20 cellular contexts compared by ENCODE assay signal in the genomic region with DNA sequence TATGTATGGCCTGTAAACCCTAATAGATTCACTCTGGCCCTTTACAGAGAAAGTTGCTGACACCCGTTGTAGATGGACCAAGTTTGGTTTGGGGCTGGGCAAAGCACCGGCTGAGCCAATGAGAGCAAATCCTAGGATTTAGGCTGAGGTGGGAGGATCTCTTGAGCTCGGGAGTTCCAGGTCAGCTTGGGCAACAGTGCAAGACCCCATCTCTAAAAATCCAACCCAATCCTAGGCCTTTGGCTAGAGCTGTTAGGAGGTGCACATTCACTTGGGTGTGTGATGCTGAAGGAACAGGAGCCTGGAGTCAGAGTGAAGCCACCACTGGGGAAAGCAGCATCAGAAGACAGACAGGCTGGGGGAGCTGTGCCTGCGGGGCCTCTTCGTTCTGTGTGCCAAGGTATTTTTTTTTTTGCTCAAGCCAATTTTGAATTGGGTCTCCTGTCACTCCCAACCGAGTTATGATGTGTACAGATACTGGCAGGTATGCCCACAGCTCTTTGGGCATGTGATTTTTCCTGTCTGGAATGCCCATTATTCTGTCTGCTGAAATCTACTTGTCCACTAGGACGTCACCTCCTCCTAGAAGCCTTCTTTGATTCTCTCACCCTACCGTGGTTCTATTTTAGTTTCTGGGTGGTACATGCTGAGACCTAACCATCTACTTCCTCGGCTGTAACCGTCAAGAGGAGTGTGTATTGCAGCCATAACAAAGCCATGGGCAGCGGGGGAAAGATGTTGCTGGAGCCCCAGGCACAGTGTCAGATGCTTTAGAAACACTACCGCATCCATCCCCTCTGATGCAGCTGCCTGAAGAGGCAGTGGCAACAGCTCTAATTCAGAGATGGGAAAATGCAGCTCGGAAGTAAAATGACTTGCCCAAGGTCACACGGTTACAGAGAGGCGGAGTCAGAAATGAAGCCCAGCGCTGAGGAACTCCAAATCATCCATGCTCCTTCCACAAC.
"Had no signal": no experiment of that assay in that cellular context is flagged by ENCODE, and none has a peak within 500 bp of the region (broad histone marks: within the 10 kb centered on the region; RNA-seq: fewer than 3 reads in every experiment).

No MANE protein-coding gene starts in this region.

- FAIRE-seq: frontal cortex, islet of Langerhans had no signal

- H3K27ac ChIP-seq: coronary artery, heart right ventricle, neutrophil, psoas muscle, sigmoid colon, skin epidermis, suprapubic skin, thyroid gland, upper lobe of left lung, uterus had no signal

- H3K4me3 ChIP-seq: coronary artery, heart right ventricle, psoas muscle, sigmoid colon, skin epidermis, suprapubic skin, thyroid gland, upper lobe of left lung, uterus had no signal

- ATAC-seq: heart right ventricle; left lobe of liver; naive thymus-derived CD4-positive, alpha-beta T cell; psoas muscle had no signal

- H3K9me3 ChIP-seq: heart right ventricle, neutrophil, psoas muscle, sigmoid colon, suprapubic skin, thyroid gland, upper lobe of left lung, uterus had no signal

- H3K36me3 ChIP-seq: thyroid gland, uterus had no signal

- H3K27me3 ChIP-seq: heart right ventricle, sigmoid colon, suprapubic skin, thyroid gland, upper lobe of left lung, uterus had no signal

- H3K4me1 ChIP-seq: sigmoid colon, suprapubic skin, upper lobe of left lung, uterus had no signal

- DNase-seq: effector CD4-positive, alpha-beta T cell; heart right ventricle; hypothalamus; mammary epithelial cell; naive thymus-derived CD4-positive, alpha-beta T cell; psoas muscle; retina; sigmoid colon; stimulated activated CD4-positive, alpha-beta T cell treated with anti-CD3 and anti-CD28 coated beads, Interleukin-12 subunit alpha, Interleukin-12 subunit beta, amount 100 ng/mL, for 4 hours; stimulated activated naive CD4-positive, alpha-beta T cell; thyroid gland; upper lobe of left lung; uterus had no signal
